8 cellular contexts compared by ENCODE assay signal in the genomic region with DNA sequence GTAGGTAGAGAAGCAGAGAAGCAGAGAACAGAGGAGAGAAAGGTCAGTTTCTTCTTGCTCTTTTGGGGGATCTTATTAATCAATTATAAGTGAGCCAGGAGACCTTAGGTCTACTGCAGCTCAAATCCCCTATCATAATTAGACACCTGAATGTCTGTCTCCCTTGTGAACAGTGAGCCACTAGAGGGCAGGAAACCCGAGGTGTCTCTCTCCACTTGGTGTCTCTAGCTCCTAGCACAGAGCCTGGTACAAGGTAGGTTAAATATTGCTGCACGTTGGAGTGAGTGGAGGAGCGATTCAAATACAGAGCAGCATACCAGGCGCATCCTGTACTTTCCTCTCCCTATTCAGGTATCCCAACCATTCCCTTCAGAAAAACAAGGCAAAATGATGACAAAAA. TPM values are rescaled to one million over a fixed set of nuclear protein-coding genes. Genes with fewer than 3 reads are reported as not detected.
A peak's percentile ranks its signal among the peaks of the same experiment; 100 is the strongest.
DNase-seq lines count a peak whose midpoint lies in the region; ATAC-seq and TF ChIP-seq lines count a peak whose summit lies in the region.

No MANE protein-coding gene starts in this region.

- no peaks in the 10 kb centered on the region for H3K9me3 ChIP-seq in BLaER1 treated with 17β-estradiol and CSF1 and Interleukin-3, amounts not matched to agents 10 nM and 100 nM (replicated peaks in 1 of 11)
- no peaks in the 10 kb centered on the region for H3K9me3 ChIP-seq in OCI-LY3 (ENCODE audit: insufficient read depth, low read length)
- no peaks in the 10 kb centered on the region for H3K9me3 ChIP-seq in upper lobe of left lung

- no peak overlapping the region for H2AFZ ChIP-seq in OCI-LY3 (ENCODE audit: low read depth, low read length)

- 29 to 33% methylated on average over 4 of the region's 4 CpGs for WGBS in upper lobe of left lung, 2 donors

- H3K27me3 ChIP-seq in BLaER1 treated with 17β-estradiol and CSF1 and Interleukin-3, amounts not matched to agents 10 nM and 100 nM, result peaks cover 17 to 46% (median 18%) of the 10 kb centered on the region in 11 experiments
- H3K27me3 ChIP-seq in OCI-LY3 (ENCODE audit: low read depth, low read length), result peaks cover 25% of the 10 kb centered on the region; the same call in 1 of the 2 replicates
- peaks cover 0 to 30% (median 18%) of the 10 kb centered on the region in 4 donors for H3K27me3 ChIP-seq in upper lobe of left lung

- H3K27ac ChIP-seq in BLaER1 treated with 17β-estradiol and CSF1 and Interleukin-3, amounts not matched to agents 10 nM and 100 nM, result no peak overlapping the region
- H3K27ac ChIP-seq in OCI-LY3 (ENCODE audit: low read length) (no peak overlapping the region), upper lobe of left lung (no peak overlapping the region)

- no peak for TF ChIP-seq EP300 in upper lobe of left lung (IDR thresholded peaks at IDR 0.05)

- H3K4me1 ChIP-seq in BLaER1 treated with 17β-estradiol and CSF1 and Interleukin-3, amounts not matched to agents 10 nM and 100 nM, result peaks cover 28 to 42% (median 36%) of the 10 kb centered on the region in 10 experiments
- H3K4me1 ChIP-seq in OCI-LY3 (ENCODE audit: low read length) (no peaks in the 10 kb centered on the region), upper lobe of left lung (peaks cover 4 to 23% (median 13%) of the 10 kb centered on the region in 4 donors)

- H3K36me3 ChIP-seq in BLaER1 treated with 17β-estradiol and CSF1 and Interleukin-3, amounts not matched to agents 10 nM and 100 nM, result no peaks in the 10 kb centered on the region
- H3K36me3 ChIP-seq in OCI-LY3 (replicated peaks; ENCODE audit: low read depth, low read length), result no peaks in the 10 kb centered on the region
- no peaks in the 10 kb centered on the region for H3K36me3 ChIP-seq in upper lobe of left lung

- no peak overlapping the region for H3K4me3 ChIP-seq in BLaER1 treated with 17β-estradiol and CSF1 and Interleukin-3, amounts not matched to agents 10 nM and 100 nM
- no peak overlapping the region for H3K4me3 ChIP-seq in OCI-LY3 (ENCODE audit: low read length)
- no peak overlapping the region for H3K4me3 ChIP-seq in upper lobe of left lung

- ATAC-seq in GM19395 (IDR thresholded peaks at IDR 0.05; ENCODE audit: unreplicated experiment) (peak; percentile 56), upper lobe of left lung (ENCODE audit: low FRiP score in 2 of 2) (no peak), GM18873 (IDR thresholded peaks at IDR 0.05; ENCODE audit: low FRiP score, unreplicated experiment) (no peak), GM21717 (IDR thresholded peaks at IDR 0.05; ENCODE audit: unreplicated experiment) (no peak)

- peak overlapping the region in 8 of 11 experiments; percentile 18 to 98 (median 96); a peak in 11 of 22 replicates for H3K4me2 ChIP-seq in BLaER1 treated with 17β-estradiol and CSF1 and Interleukin-3, amounts not matched to agents 10 nM and 100 nM
- H3K4me2 ChIP-seq in OCI-LY3 (ENCODE audit: low read length), result no peak overlapping the region

- H4K20me1 ChIP-seq in BLaER1 treated with 17β-estradiol and CSF1 and Interleukin-3, amounts not matched to agents 10 nM and 100 nM, result 0 out of 22 replicates have a peak, but pooled peaks cover 0 to 13% (median 0%) of the 10 kb centered on the region in 11 experiments
- no peaks in the 10 kb centered on the region for H4K20me1 ChIP-seq in OCI-LY3 (ENCODE audit: insufficient read depth, low read length)

- no peak for TF ChIP-seq POLR2A in upper lobe of left lung (IDR thresholded peaks at IDR 0.05)

- TF ChIP-seq CTCF in OCI-LY3 (IDR thresholded peaks at IDR 0.05; ENCODE audit: low read depth, low read length), result peak; percentile 59
- no peak for TF ChIP-seq CTCF in upper lobe of left lung (IDR thresholded peaks at IDR 0.05)

- intact Hi-C loops in head of caudate nucleus (cut with DNase I), result no loop called here

- DNase-seq in head of caudate nucleus (peak in 38 of 42 donors; percentile 11 to 86 (median 53)), upper lobe of left lung (no peak), NCI-H2107 (lab: John Stamatoyannopoulos, UW) (no peak)

- H3K79me2 ChIP-seq in OCI-LY3 (ENCODE audit: low read length), result no peaks in the 10 kb centered on the region

- no peak overlapping the region for H3K9ac ChIP-seq in BLaER1 treated with 17β-estradiol and CSF1 and Interleukin-3, amounts not matched to agents 10 nM and 100 nM
- H3K9ac ChIP-seq in OCI-LY3 (ENCODE audit: low read length), result no peak overlapping the region

RNA-seq across cellular contexts. Expression of gene ST8SIA2, which starts 2.0 kb away (rescaled TPM):
- total RNA-seq in upper lobe of left lung, result under 1 TPM in 1 of 6 donors, not detected in 5; 0.03 TPM

Comparison
In these comparisons a context has a peak if more than half of its experiments do, and no peak if none do; other contexts are left out.
1. DNase-seq: peak in head of caudate nucleus (38 of 42); none in upper lobe of left lung (0 of 2) and NCI-H2107 (single experiment).